In genomic region chr6:137928286-137928685, GRCh38 we compare ENCODE assay signal across 9 cellular contexts.
DNase-seq lines count a peak whose midpoint lies in the region; ATAC-seq lines count a peak whose summit lies in the region.
"Had no signal": no experiment of that assay in that cellular context is flagged by ENCODE, and none has a peak within 500 bp of the region (broad histone marks: within the 10 kb centered on the region; RNA-seq: fewer than 3 reads in every experiment).

No MANE protein-coding gene starts in this region.

- peak overlapping the region; percentile 96 for H3K27ac Mint-ChIP-seq in activated T-cell treated with anti-CD3 and anti-CD28 coated beads, Interleukin-2, amount 50 U/mL, for 24 hours
- peak overlapping the region; percentile 74 to 97 (median 94) for H3K27ac Mint-ChIP-seq in IgD-negative memory B cell
- H3K27ac Mint-ChIP-seq in activated naive CD4-positive, alpha-beta T cell treated with anti-CD3 and anti-CD28 coated beads, Interleukin-2, amount 50 U/mL, for 24 hours, result peak overlapping the region; percentile 95
- peak overlapping the region; percentile 97 for H3K27ac Mint-ChIP-seq in stimulated activated naive B cell treated with anti-CD40 and anti-IgM and Interleukin-4, amounts not matched to agents 10 μg/mL and 1 μg/mL and 100 μg/mL, for 72 hours

- H3K4me1 Mint-ChIP-seq in activated T-cell treated with anti-CD3 and anti-CD28 coated beads, Interleukin-2, amount 50 U/mL, for 24 hours (ENCODE audit: low read depth), result peaks cover 67% of the 10 kb centered on the region
- H3K4me1 Mint-ChIP-seq in IgD-negative memory B cell, result peaks cover 30 to 46% (median 42%) of the 10 kb centered on the region in 3 donors
- H3K4me1 Mint-ChIP-seq in activated naive CD4-positive, alpha-beta T cell treated with anti-CD3 and anti-CD28 coated beads, Interleukin-2, amount 50 U/mL, for 24 hours, result peaks cover 51% of the 10 kb centered on the region
- H3K4me1 Mint-ChIP-seq in stimulated activated naive B cell treated with anti-CD40 and anti-IgM and Interleukin-4, amounts not matched to agents 10 μg/mL and 1 μg/mL and 100 μg/mL, for 72 hours, result peaks cover 54 to 80% of the 10 kb centered on the region in 2 donors

- no peaks in the 10 kb centered on the region for H3K9me3 Mint-ChIP-seq in activated T-cell treated with anti-CD3 and anti-CD28 coated beads, Interleukin-2, amount 50 U/mL, for 24 hours
- no peaks in the 10 kb centered on the region for H3K9me3 Mint-ChIP-seq in IgD-negative memory B cell
- no peaks in the 10 kb centered on the region for H3K9me3 Mint-ChIP-seq in activated naive CD4-positive, alpha-beta T cell treated with anti-CD3 and anti-CD28 coated beads, Interleukin-2, amount 50 U/mL, for 24 hours
- no peaks in the 10 kb centered on the region for H3K9me3 Mint-ChIP-seq in stimulated activated naive B cell treated with anti-CD40 and anti-IgM and Interleukin-4, amounts not matched to agents 10 μg/mL and 1 μg/mL and 100 μg/mL, for 72 hours
- H3K9me3 Mint-ChIP-seq: neural crest cell had no signal

- H3K4me3 Mint-ChIP-seq in activated T-cell treated with anti-CD3 and anti-CD28 coated beads, Interleukin-2, amount 50 U/mL, for 24 hours, result peak overlapping the region; percentile 60
- peak overlapping the region; percentile 21 to 86 (median 63) for H3K4me3 Mint-ChIP-seq in IgD-negative memory B cell
- H3K4me3 Mint-ChIP-seq in activated naive CD4-positive, alpha-beta T cell treated with anti-CD3 and anti-CD28 coated beads, Interleukin-2, amount 50 U/mL, for 24 hours, result peak overlapping the region; percentile 78
- H3K4me3 Mint-ChIP-seq in stimulated activated naive B cell treated with anti-CD40 and anti-IgM and Interleukin-4, amounts not matched to agents 10 μg/mL and 1 μg/mL and 100 μg/mL, for 72 hours, result peak overlapping the region; percentile 74 to 79
- H3K4me3 Mint-ChIP-seq: neural crest cell had no signal

- peak; percentile 85 to 86 for ATAC-seq in stimulated activated naive B cell treated with anti-CD40 and anti-IgM and Interleukin-4, amounts not matched to agents 10 μg/mL and 1 μg/mL and 100 μg/mL, for 72 hours (replicated peaks)
- ATAC-seq in HG03571 (IDR thresholded peaks at IDR 0.05; ENCODE audit: unreplicated experiment), result no peak

- H3K27me3 Mint-ChIP-seq in activated T-cell treated with anti-CD3 and anti-CD28 coated beads, Interleukin-2, amount 50 U/mL, for 24 hours, result no peaks in the 10 kb centered on the region
- H3K27me3 Mint-ChIP-seq in IgD-negative memory B cell, result no peaks in the 10 kb centered on the region
- no peaks in the 10 kb centered on the region for H3K27me3 Mint-ChIP-seq in activated naive CD4-positive, alpha-beta T cell treated with anti-CD3 and anti-CD28 coated beads, Interleukin-2, amount 50 U/mL, for 24 hours
- H3K27me3 Mint-ChIP-seq in stimulated activated naive B cell treated with anti-CD40 and anti-IgM and Interleukin-4, amounts not matched to agents 10 μg/mL and 1 μg/mL and 100 μg/mL, for 72 hours, result no peaks in the 10 kb centered on the region

- peak; percentile 60 for DNase-seq in activated T-cell treated with anti-CD3 and anti-CD28 coated beads, Interleukin-2, amount 50 U/mL, for 24 hours
- DNase-seq in activated T-cell treated with anti-CD3 and anti-CD28 coated beads for 4 hours (no peak), H4 (ENCODE audit: low spot score) (no peak), ureter (ENCODE audit: low spot score) (no peak)
- no peak for DNase-seq in stimulated activated naive B cell treated with anti-CD40 and anti-IgM and Interleukin-4, amounts not matched to agents 10 μg/mL and 1 μg/mL and 100 μg/mL, for 72 hours

- no peaks in the 10 kb centered on the region for H3K36me3 Mint-ChIP-seq in activated T-cell treated with anti-CD3 and anti-CD28 coated beads, Interleukin-2, amount 50 U/mL, for 24 hours (ENCODE audit: low read depth)
- H3K36me3 Mint-ChIP-seq in IgD-negative memory B cell, result no peaks in the 10 kb centered on the region
- H3K36me3 Mint-ChIP-seq in activated naive CD4-positive, alpha-beta T cell treated with anti-CD3 and anti-CD28 coated beads, Interleukin-2, amount 50 U/mL, for 24 hours, result no peaks in the 10 kb centered on the region
- no peaks in the 10 kb centered on the region for H3K36me3 Mint-ChIP-seq in stimulated activated naive B cell treated with anti-CD40 and anti-IgM and Interleukin-4, amounts not matched to agents 10 μg/mL and 1 μg/mL and 100 μg/mL, for 72 hours
